Comparison of ENCODE assay signal across 8 cellular contexts in genomic region chr11:108853864-108854263, GRCh38.
A peak's percentile ranks its signal among the peaks of the same experiment; 100 is the strongest.
DNase-seq lines count a peak whose midpoint lies in the region; ATAC-seq and TF ChIP-seq lines count a peak whose summit lies in the region.

No MANE protein-coding gene starts in this region.

- no peaks in the 10 kb centered on the region for H3K79me2 ChIP-seq in OCI-LY3 (ENCODE audit: low read length)

- H3K4me1 ChIP-seq in OCI-LY3 (ENCODE audit: low read length) (peaks cover 15% of the 10 kb centered on the region), foreskin keratinocyte (peaks cover 14% of the 10 kb centered on the region)

- H3K36me3 Mint-ChIP-seq in stimulated activated naive CD8-positive, alpha-beta T cell treated with anti-CD3 and anti-CD28 coated beads, Interleukin-15, Interleukin-2, amounts not matched to agents 100 ng/mL and 50 ng/mL, for 24 hours (ENCODE audit: low read depth): peaks cover 32% of the 10 kb centered on the region

- no peaks in the 10 kb centered on the region for H3K9me3 Mint-ChIP-seq in stimulated activated naive CD8-positive, alpha-beta T cell treated with anti-CD3 and anti-CD28 coated beads, Interleukin-15, Interleukin-2, amounts not matched to agents 100 ng/mL and 50 ng/mL, for 24 hours

- H3K9me3 ChIP-seq in OCI-LY3 (ENCODE audit: insufficient read depth, low read length): no peaks in the 10 kb centered on the region

- DNase-seq in foreskin keratinocyte (peak in 1 of 2 donors; percentile 34), Kasumi-1 (lab: John Stamatoyannopoulos, UW) (no peak), midbrain (lab: John Stamatoyannopoulos, UW) (no peak)
- no peak for DNase-seq in stimulated activated naive CD4-positive, alpha-beta T cell treated with Interleukin-2 at 50 U/mL for 16 hours (lab: John Stamatoyannopoulos, UW)

- H3K4me3 Mint-ChIP-seq in stimulated activated naive CD8-positive, alpha-beta T cell treated with anti-CD3 and anti-CD28 coated beads, Interleukin-15, Interleukin-2, amounts not matched to agents 100 ng/mL and 50 ng/mL, for 24 hours: peak overlapping the region; percentile 78

- no peaks in the 10 kb centered on the region for H3K27me3 ChIP-seq in OCI-LY3 (ENCODE audit: low read depth, low read length)
- no peaks in the 10 kb centered on the region for H3K27me3 ChIP-seq in foreskin keratinocyte

- peak overlapping the region; percentile 64 for H3K27ac Mint-ChIP-seq in stimulated activated naive CD8-positive, alpha-beta T cell treated with anti-CD3 and anti-CD28 coated beads, Interleukin-15, Interleukin-2, amounts not matched to agents 100 ng/mL and 50 ng/mL, for 24 hours

- H3K4me1 Mint-ChIP-seq in stimulated activated naive CD8-positive, alpha-beta T cell treated with anti-CD3 and anti-CD28 coated beads, Interleukin-15, Interleukin-2, amounts not matched to agents 100 ng/mL and 50 ng/mL, for 24 hours (ENCODE audit: low read depth): peaks cover 27% of the 10 kb centered on the region

- H3K36me3 ChIP-seq in OCI-LY3 (replicated peaks; ENCODE audit: low read depth, low read length): no peaks in the 10 kb centered on the region

- no peak overlapping the region for H3K9ac ChIP-seq in OCI-LY3 (ENCODE audit: low read length)

- no peaks in the 10 kb centered on the region for H4K20me1 ChIP-seq in OCI-LY3 (ENCODE audit: insufficient read depth, low read length)

- TF ChIP-seq CTCF in OCI-LY3 (IDR thresholded peaks at IDR 0.05; ENCODE audit: low read depth, low read length) (no peak), foreskin keratinocyte (conservative IDR thresholded peaks at IDR 0.05) (no peak)

- no peaks in the 10 kb centered on the region for H3K27me3 Mint-ChIP-seq in stimulated activated naive CD8-positive, alpha-beta T cell treated with anti-CD3 and anti-CD28 coated beads, Interleukin-15, Interleukin-2, amounts not matched to agents 100 ng/mL and 50 ng/mL, for 24 hours

- peak overlapping the region; percentile 90 for H2AFZ ChIP-seq in OCI-LY3 (ENCODE audit: low read depth, low read length)

- ATAC-seq in GM18498 (IDR thresholded peaks at IDR 0.05; ENCODE audit: unreplicated experiment): peak; percentile 64
- peak; percentile 56 for ATAC-seq in GM21825 (IDR thresholded peaks at IDR 0.05; ENCODE audit: unreplicated experiment)
- ATAC-seq in foreskin keratinocyte: peak; percentile 68

- peak overlapping the region; percentile 68 for H3K4me3 ChIP-seq in OCI-LY3 (ENCODE audit: low read length)

- H3K4me2 ChIP-seq in OCI-LY3 (ENCODE audit: low read length): peak overlapping the region; percentile 86

- H3K27ac ChIP-seq in OCI-LY3 (ENCODE audit: low read length) (peak overlapping the region; percentile 15), foreskin keratinocyte (no peak overlapping the region)
